ENCODE assay signal across 28 cellular contexts in genomic region chr19:50490991-50491472, GRCh38. TPM values are rescaled to one million over a fixed set of nuclear protein-coding genes. Genes with fewer than 3 reads are reported as not detected.
DNase-seq lines count a peak whose midpoint lies in the region; ATAC-seq and TF ChIP-seq lines count a peak whose summit lies in the region.
"Had no signal": no experiment of that assay in that cellular context is flagged by ENCODE, and none has a peak within 500 bp of the region (broad histone marks: within the 10 kb centered on the region; RNA-seq: fewer than 3 reads in every experiment).

No MANE protein-coding gene starts in this region.

- H3K4me1 ChIP-seq in IMR-90 (ENCODE audit: control insufficient read depth, insufficient read depth, low read length) (no peaks in the 10 kb centered on the region), suprapubic skin (no peaks in the 10 kb centered on the region)
- H3K4me1 ChIP-seq: HAP-1, SJSA1 had no signal

- H3K4me3 Mint-ChIP-seq in osteocyte (ENCODE audit: unreplicated experiment) = no peak overlapping the region
- H3K4me3 Mint-ChIP-seq: activated B cell treated with CpG ODN at 0.5 μM for 24 hours; activated CD8-positive, alpha-beta T cell treated with anti-CD3 and anti-CD28 coated beads for 36 hours had no signal

- TF ChIP-seq POLR2A in IMR-90 (IDR thresholded peaks at IDR 0.05; ENCODE audit: low read depth, low read length) (no peak), suprapubic skin (IDR thresholded peaks at IDR 0.05) (no peak)

- no peak overlapping the region for H3K9ac ChIP-seq in IMR-90 (ENCODE audit: low read depth, low read length)

- in situ Hi-C loops in IMR-90 (cut with MboI; ENCODE audit: low sequenced_read_pairs) = no loop called here

- BruUV-seq in IMR-90 (replicated peaks; lab: Mats Ljungman, UMichigan) = no TSS peak

- no peak overlapping the region for H3K4me3 ChIP-seq in AG10803 (ENCODE audit: low read length)
- H3K4me3 ChIP-seq in IMR-90 (ENCODE audit: insufficient read depth, low read depth, low read length) = no peak overlapping the region
- H3K4me3 ChIP-seq in suprapubic skin = no peak overlapping the region
- H3K4me3 ChIP-seq: HAP-1, SJSA1, thoracic aorta had no signal

- CTCF ChIA-PET in IMR-90 (lab: Yijun Ruan, JAX) = no interaction called here

- POLR2A ChIA-PET in IMR-90 (lab: Charles Lee; ENCODE audit: unreplicated experiment) = no interaction called here

- no peak overlapping the region for H2BK5ac ChIP-seq in IMR-90 (ENCODE audit: low read depth, low read length, poor library complexity, severe bottlenecking)

- no peak overlapping the region for H3K18ac ChIP-seq in IMR-90 (ENCODE audit: low read depth, low read length)

- ATAC-seq in IMR-90 (ENCODE audit: low read depth) = no peak
- ATAC-seq: activated CD8-positive, alpha-beta T cell treated with anti-CD3 and anti-CD28 coated beads for 36 hours; activated T-cell treated with anti-CD3 and anti-CD28 coated beads, Interleukin-2, amount 50 U/mL, for 4 hours; HepG2 had no signal

- no peak overlapping the region for H3K23ac ChIP-seq in IMR-90 (ENCODE audit: low read depth, low read length)

- WGBS in IMR-90 (ENCODE audit: extremely low coverage in 2 of 2, insufficient read length in 1 of 2), 2 experiments = 18% methylated on average over 17 of the region's 26 CpGs; no CpG with 5 or more reads in 1 of the 2 experiments
- WGBS in suprapubic skin = 30% methylated on average over 26 of the region's 26 CpGs

- intact Hi-C loops in IMR-90 (cut with micrococcal nuclease) (no loop called here), head of caudate nucleus (cut with DNase I) (no loop called here)

- H3K36me3 Mint-ChIP-seq in osteocyte (ENCODE audit: unreplicated experiment) = no peaks in the 10 kb centered on the region

- no peaks in the 10 kb centered on the region for H4K20me1 ChIP-seq in IMR-90 (ENCODE audit: insufficient read depth, low read length)

- H3K79me1 ChIP-seq in IMR-90 (ENCODE audit: low read depth in 1 of 2, low read length in 2 of 2) = no peaks in the 10 kb centered on the region

- no peak overlapping the region for H4K91ac ChIP-seq in IMR-90 (ENCODE audit: insufficient read depth, low read depth, low read length)

- H3K9me3 ChIP-seq in IMR-90 (ENCODE audit: control insufficient read depth, insufficient read depth, low read length) (peaks cover 6% of the 10 kb centered on the region; the same call in 1 of the 2 replicates), suprapubic skin (no peaks in the 10 kb centered on the region)
- H3K9me3 ChIP-seq: thoracic aorta had no signal

- no peaks in the 10 kb centered on the region for H3K9me1 ChIP-seq in IMR-90 (ENCODE audit: insufficient read depth, low read length)

- no peak overlapping the region for H4K5ac ChIP-seq in IMR-90 (ENCODE audit: low read depth, low read length)

- H2BK15ac ChIP-seq in IMR-90 (ENCODE audit: low read depth, low read length) = no peak overlapping the region

- no peak overlapping the region for H3K4me2 ChIP-seq in IMR-90 (ENCODE audit: low read depth, low read length)

- H2AK5ac ChIP-seq in IMR-90 (ENCODE audit: low read depth, low read length) = no peak overlapping the region

- H2AK9ac ChIP-seq in IMR-90 (replicated peaks; ENCODE audit: low read depth, low read length, poor library complexity) = no peak overlapping the region

- H3K27ac Mint-ChIP-seq in osteocyte (ENCODE audit: unreplicated experiment) = no peak overlapping the region
- H3K27ac Mint-ChIP-seq: activated B cell treated with CpG ODN at 0.5 μM for 24 hours had no signal

- H3K9me3 Mint-ChIP-seq in osteocyte (ENCODE audit: unreplicated experiment) = no peaks in the 10 kb centered on the region
- H3K9me3 Mint-ChIP-seq: activated B cell treated with CpG ODN at 0.5 μM for 24 hours; activated T-cell treated with anti-CD3 and anti-CD28 coated beads, Interleukin-2, amount 50 U/mL, for 4 hours had no signal

- H3K27me3 ChIP-seq in IMR-90 (ENCODE audit: control insufficient read depth, insufficient read depth, low read length) (peaks cover 46% of the 10 kb centered on the region), suprapubic skin (peaks cover 49% of the 10 kb centered on the region)

- H3K56ac ChIP-seq in IMR-90 (ENCODE audit: extremely low read depth, insufficient read depth, low read length) = no peak overlapping the region

- TF ChIP-seq RAD21 in IMR-90 (IDR thresholded peaks at IDR 0.05; ENCODE audit: low read length) = no peak

- H2BK20ac ChIP-seq in IMR-90 (ENCODE audit: low read depth, low read length) = no peak overlapping the region

- DNase-seq in AG10803 (ENCODE audit: low read depth) = peak; percentile 16
- no peak for DNase-seq in IMR-90
- peak in 23 of 42 donors; percentile 30 to 74 (median 57) for DNase-seq in head of caudate nucleus
- DNase-seq in osteocyte (ENCODE audit: extremely low spot score, unreplicated experiment) = peak; percentile 73
- DNase-seq in NCI-H1436 treated with DMSO at 0.1 percent for 48 hours (lab: John Stamatoyannopoulos, UW) = no peak
- no peak for DNase-seq in stimulated activated naive CD4-positive, alpha-beta T cell treated with Interleukin-2 at 50 U/mL for 16 hours (lab: John Stamatoyannopoulos, UW)
- DNase-seq in suprapubic skin (ENCODE audit: low spot score in 2 of 2) = no peak
- DNase-seq in NK-92 treated with Interleukin-12 subunit alpha and Interleukin-12 subunit beta, amount 100 ng/mL, for 24 hours (lab: John Stamatoyannopoulos, UW) = no peak
- DNase-seq: activated B cell treated with CpG ODN at 0.5 μM for 24 hours; activated CD8-positive, alpha-beta T cell treated with anti-CD3 and anti-CD28 coated beads for 36 hours; activated T-cell treated with anti-CD3 and anti-CD28 coated beads, Interleukin-2, amount 50 U/mL, for 4 hours; CD4-positive, CD25-positive, alpha-beta regulatory T cell; dermis blood vessel endothelial cell; DMS53; NCI-H1436; NCI-H2171 treated with DMSO at 0.1 percent for 48 hours; NCI-H774; small intestine; T-helper 9 cell had no signal

- no peak overlapping the region for H4K8ac ChIP-seq in IMR-90 (ENCODE audit: low read depth in 2 of 2, low read length in 2 of 2)

- no peak overlapping the region for H3K4ac ChIP-seq in IMR-90 (ENCODE audit: low read depth, low read length)

- H3K27me3 Mint-ChIP-seq in osteocyte (ENCODE audit: unreplicated experiment) = peaks cover 40% of the 10 kb centered on the region
- H3K27me3 Mint-ChIP-seq: activated B cell treated with CpG ODN at 0.5 μM for 24 hours; activated CD8-positive, alpha-beta T cell treated with anti-CD3 and anti-CD28 coated beads for 36 hours; activated naive CD8-positive, alpha-beta T cell; CD4-positive, CD25-positive, alpha-beta regulatory T cell had no signal

- H3K36me3 ChIP-seq in IMR-90 (ENCODE audit: control insufficient read depth, insufficient read depth, low read length) = peaks cover 2% of the 10 kb centered on the region; the same call in 1 of the 2 replicates
- H3K36me3 ChIP-seq in suprapubic skin = no peaks in the 10 kb centered on the region
- H3K36me3 ChIP-seq: HAP-1, SJSA1, thoracic aorta had no signal

- peak overlapping the region; percentile 63 for H2AFZ ChIP-seq in IMR-90 (replicated peaks; ENCODE audit: low read length, poor library complexity)

- H3K27ac ChIP-seq in IMR-90 (ENCODE audit: insufficient read depth, low read length) (no peak overlapping the region), suprapubic skin (no peak overlapping the region)
- H3K27ac ChIP-seq: SJSA1, thoracic aorta had no signal

- TF ChIP-seq CTCF in AG10803 (conservative IDR thresholded peaks at IDR 0.05; ENCODE audit: low read length) (no peak), IMR-90 (conservative IDR thresholded peaks at IDR 0.05; ENCODE audit: low read depth, low read length) (no peak), osteocyte (IDR thresholded peaks at IDR 0.05) (no peak), suprapubic skin (IDR thresholded peaks at IDR 0.05) (no peak)

- H3K4me1 Mint-ChIP-seq in osteocyte (ENCODE audit: unreplicated experiment) = peaks cover 5% of the 10 kb centered on the region

- no peak overlapping the region for H3K14ac ChIP-seq in IMR-90 (replicated peaks; ENCODE audit: low read depth, low read length)

- TF ChIP-seq EP300 in suprapubic skin (IDR thresholded peaks at IDR 0.05) = no peak

- no peak overlapping the region for H2BK120ac ChIP-seq in IMR-90 (ENCODE audit: low read depth, low read length)

- dilution Hi-C loops in IMR-90 (cut with HindIII; ENCODE audit: low sequenced_read_pairs, unreplicated experiment) = no loop called here

TF ChIP-seq in IMR-90, 13 proteins besides CTCF, POLR2A, EP300 and RAD21 (continues in another document):
- TF ChIP-seq MAZ (IDR thresholded peaks at IDR 0.05; ENCODE audit: borderline replicate concordance, low read depth, low read length) (no peak), SMC3 (IDR thresholded peaks at IDR 0.05; ENCODE audit: low read depth, low read length) (no peak)

RNA-seq across cellular contexts. Expression of gene GARIN5A, which starts 14.4 kb away (rescaled TPM):
- 0.28 TPM in 1 of 2 replicates, not detected in the other for total RNA-seq in IMR-90 (2012; rRNA removed)
- polyA plus RNA-seq in IMR-90 (2012; rRNA removed) = 0.49 and 0.53 TPM in 2 replicates
- polyA plus RNA-seq in IMR-90 (2012; cell fraction: cytosol; rRNA removed) = 0.08 and 0.90 TPM in 2 replicates
- 0.50 and 0.85 TPM in 2 replicates for polyA plus RNA-seq in IMR-90 (2012; cell fraction: nucleus; rRNA removed; ENCODE audit: low replicate concordance)
- 1.8 and 2.0 TPM in 2 replicates for total RNA-seq in osteocyte
- total RNA-seq in suprapubic skin = 1 to 10 TPM in 3 of 4 donors, not detected in 1; 3.9 to 5.0 (median 4.2) TPM
- total RNA-seq: HepG2, SJSA1 had no signal
- polyA plus RNA-seq: HepG2 had no signal

RNA-seq across cellular contexts. Expression of gene EMC10, which starts 14.7 kb away (rescaled TPM):
- total RNA-seq in IMR-90 (2012; rRNA removed) (11.3 and 12.2 TPM in 2 replicates), osteocyte (166 and 172 TPM in 2 replicates), suprapubic skin (10 to 100 TPM; 34.9 to 77.2 (median 71.1) TPM)
- polyA plus RNA-seq in IMR-90 (2012; rRNA removed) = 90.9 and 103 TPM in 2 replicates
- 111 and 157 TPM in 2 replicates for polyA plus RNA-seq in IMR-90 (2012; cell fraction: cytosol; rRNA removed)
- polyA plus RNA-seq in IMR-90 (2012; cell fraction: nucleus; rRNA removed; ENCODE audit: low replicate concordance) = 32.4 and 52.8 TPM in 2 replicates
- total RNA-seq: HepG2 had no signal
- polyA plus RNA-seq: HepG2 had no signal

RNA-seq across cellular contexts. Expression of gene JOSD2, which starts 20.0 kb away (rescaled TPM):
- total RNA-seq in IMR-90 (2012; rRNA removed) (12.2 and 15.3 TPM in 2 replicates), osteocyte (43.7 and 46.9 TPM in 2 replicates), suprapubic skin (10 to 100 TPM in 3 of 4 donors, 1 to 10 TPM in 1; 9.3 to 31.7 (median 28.7) TPM)
- polyA plus RNA-seq in IMR-90 (2012; rRNA removed) = 54.1 and 68.6 TPM in 2 replicates
- polyA plus RNA-seq in IMR-90 (2012; cell fraction: cytosol; rRNA removed) = 48.6 and 171 TPM in 2 replicates
- polyA plus RNA-seq in IMR-90 (2012; cell fraction: nucleus; rRNA removed; ENCODE audit: low replicate concordance) = 32.6 and 78.6 TPM in 2 replicates

RNA-seq across cellular contexts. Expression of gene ASPDH, which starts 22.7 kb away (rescaled TPM):
- total RNA-seq in IMR-90 (2012; rRNA removed) (not detected in 2 replicates), osteocyte (not detected in 2 replicates), suprapubic skin (not detected)
- polyA plus RNA-seq in IMR-90 (2012; rRNA removed) = not detected in 2 replicates
- not detected in 2 replicates for polyA plus RNA-seq in IMR-90 (2012; cell fraction: cytosol; rRNA removed)
- polyA plus RNA-seq in IMR-90 (2012; cell fraction: nucleus; rRNA removed; ENCODE audit: low replicate concordance) = not detected in 2 replicates
- total RNA-seq: activated B cell treated with CpG ODN at 0.5 μM for 24 hours; activated CD8-positive, alpha-beta T cell treated with anti-CD3 and anti-CD28 coated beads for 36 hours; activated T-cell treated with anti-CD3 and anti-CD28 coated beads, Interleukin-2, amount 50 U/mL, for 4 hours; CD4-positive, CD25-positive, alpha-beta regulatory T cell; dermis blood vessel endothelial cell; lower leg skin; M059J; SJSA1; thoracic aorta had no signal
- polyA plus RNA-seq: AG04450; CD4-positive, CD25-positive, alpha-beta regulatory T cell; esophagus had no signal

RNA-seq across cellular contexts. Expression of gene MYBPC2, which starts 58.3 kb away (rescaled TPM):
- total RNA-seq in IMR-90 (2012; rRNA removed) (not detected in 2 replicates), osteocyte (not detected in 2 replicates), suprapubic skin (under 1 TPM in 1 of 4 donors, not detected in 3; 0.29 TPM)
- polyA plus RNA-seq in IMR-90 (2012; rRNA removed) = not detected in 2 replicates
- polyA plus RNA-seq in IMR-90 (2012; cell fraction: cytosol; rRNA removed) = 0.01 TPM in 1 of 2 replicates, not detected in the other
- polyA plus RNA-seq in IMR-90 (2012; cell fraction: nucleus; rRNA removed; ENCODE audit: low replicate concordance) = 0.01 TPM in 1 of 2 replicates, not detected in the other
- total RNA-seq: dermis blood vessel endothelial cell, HepG2, M059J, SJSA1 had no signal
- polyA plus RNA-seq: AG04450, HepG2 had no signal

Comparison
In these comparisons a context has a peak if more than half of its experiments do, and no peak if none do; other contexts are left out.
1. DNase-seq: peak in AG10803 (single experiment), head of caudate nucleus (23 of 42) and osteocyte (single experiment); none in IMR-90 (single experiment), NCI-H1436 treated with DMSO at 0.1 percent for 48 hours (single experiment), stimulated activated naive CD4-positive, alpha-beta T cell treated with Interleukin-2 at 50 U/mL for 16 hours (single experiment), suprapubic skin (0 of 2) and NK-92 treated with Interleukin-12 subunit alpha and Interleukin-12 subunit beta, amount 100 ng/mL, for 24 hours (single experiment).